ENCODE assay signal across 17 cellular contexts in genomic region chr9:96087669-96088299, GRCh38.
A peak's percentile ranks its signal among the peaks of the same experiment; 100 is the strongest.
DNase-seq lines count a peak whose midpoint lies in the region; ATAC-seq, FAIRE-seq and TF ChIP-seq lines count a peak whose summit lies in the region.
"Had no signal": no experiment of that assay in that cellular context is flagged by ENCODE, and none has a peak within 500 bp of the region (broad histone marks: within the 10 kb centered on the region; RNA-seq: fewer than 3 reads in every experiment).

No MANE protein-coding gene starts in this region.

- FAIRE-seq in kidney (lab: Jason Lieb, UNC): no peak
- FAIRE-seq: GM18507 had no signal

- H3K36me3 ChIP-seq in H7 (replicated peaks; ENCODE audit: control insufficient read depth, insufficient read depth, low read length) (no peaks in the 10 kb centered on the region), endodermal cell (ENCODE audit: control insufficient read depth, insufficient read depth, low read length) (no peaks in the 10 kb centered on the region), neural progenitor cell (no peaks in the 10 kb centered on the region), kidney (ENCODE audit: control insufficient read depth in 1 of 2, insufficient read depth in 2 of 2, low read length in 2 of 2) (no peaks in the 10 kb centered on the region)
- H3K36me3 ChIP-seq: left ventricle myocardium inferior, Peyer's patch, uterus had no signal

- H3K4me3 Mint-ChIP-seq in endodermal cell (peak overlapping the region; percentile 15), neural progenitor cell (no peak overlapping the region)
- H3K4me3 Mint-ChIP-seq in naive thymus-derived CD8-positive, alpha-beta T cell: no peak overlapping the region
- H3K4me3 Mint-ChIP-seq: activated naive CD8-positive, alpha-beta T cell treated with anti-CD3 and anti-CD28 coated beads, Interleukin-2, amount 50 U/mL, for 24 hours had no signal

- no peak for TF ChIP-seq CTCF in endodermal cell (conservative IDR thresholded peaks at IDR 0.05)
- no peak for TF ChIP-seq CTCF in neural progenitor cell (IDR thresholded peaks at IDR 0.05)
- TF ChIP-seq CTCF in kidney (IDR thresholded peaks at IDR 0.05; ENCODE audit: borderline replicate concordance, extremely low read depth, insufficient read depth): no peak

- intact Hi-C loops in kidney (cut with DNase I): no loop called here

- H3K9ac ChIP-seq in endodermal cell (ENCODE audit: extremely low read depth, low read length, poor library complexity, severe bottlenecking) (no peak overlapping the region), neural progenitor cell (no peak overlapping the region), kidney (ENCODE audit: low read length in 2 of 2) (no peak overlapping the region)

- H3F3A ChIP-seq in neural progenitor cell (ENCODE audit: low read depth): peaks cover 5% of the 10 kb centered on the region

- no peaks in the 10 kb centered on the region; the same call in 1 of the 2 replicates for H3K27me3 ChIP-seq in H7 (ENCODE audit: control insufficient read depth, insufficient read depth, low read length)
- no peaks in the 10 kb centered on the region for H3K27me3 ChIP-seq in endodermal cell (ENCODE audit: control insufficient read depth, insufficient read depth, low read length, poor library complexity, severe bottlenecking)
- H3K27me3 ChIP-seq in neural progenitor cell: peaks cover 6% of the 10 kb centered on the region
- H3K27me3 ChIP-seq: Peyer's patch, uterus had no signal

- peak overlapping the region; percentile 42 for H3K4me2 ChIP-seq in neural progenitor cell

- no peaks in the 10 kb centered on the region for H4K20me1 ChIP-seq in neural progenitor cell (ENCODE audit: low read depth)

- H3K4me1 Mint-ChIP-seq in endodermal cell (peaks cover 21% of the 10 kb centered on the region), neural progenitor cell (peaks cover 6% of the 10 kb centered on the region)
- peaks cover 0 to 4% (median under 1%) of the 10 kb centered on the region in 4 donors for H3K4me1 Mint-ChIP-seq in naive thymus-derived CD8-positive, alpha-beta T cell
- H3K4me1 Mint-ChIP-seq: activated naive CD8-positive, alpha-beta T cell treated with anti-CD3 and anti-CD28 coated beads, Interleukin-2, amount 50 U/mL, for 24 hours had no signal

- no peaks in the 10 kb centered on the region for H3K79me2 ChIP-seq in neural progenitor cell (ENCODE audit: low read depth)

- H3K9me3 ChIP-seq in endodermal cell (ENCODE audit: control insufficient read depth, low read length) (peaks cover 7% of the 10 kb centered on the region), neural progenitor cell (ENCODE audit: low read depth) (no peaks in the 10 kb centered on the region), kidney (ENCODE audit: control insufficient read depth in 1 of 2, low read length in 2 of 2) (no peaks in the 10 kb centered on the region)
- H3K9me3 ChIP-seq: Peyer's patch, uterus had no signal

- H3K27me3 Mint-ChIP-seq in endodermal cell (ENCODE audit: insufficient read depth): no peaks in the 10 kb centered on the region
- peaks cover 9% of the 10 kb centered on the region for H3K27me3 Mint-ChIP-seq in neural progenitor cell (ENCODE audit: insufficient read depth, low read depth)
- H3K27me3 Mint-ChIP-seq in naive thymus-derived CD8-positive, alpha-beta T cell: peaks cover 6 to 25% (median 13%) of the 10 kb centered on the region in 5 donors

- peak overlapping the region; percentile 75 for H3K27ac ChIP-seq in endodermal cell (ENCODE audit: low read depth, low read length)
- no peak overlapping the region for H3K27ac ChIP-seq in neural progenitor cell
- no peak overlapping the region for H3K27ac ChIP-seq in kidney (ENCODE audit: low read depth in 2 of 2, low read length in 2 of 2)
- H3K27ac ChIP-seq: left ventricle myocardium inferior, Peyer's patch, uterus had no signal

- H3K4me3 ChIP-seq in H7 (ENCODE audit: insufficient read depth, low read depth, low read length): no peak overlapping the region
- H3K4me3 ChIP-seq in endodermal cell (ENCODE audit: low read length): peak overlapping the region; percentile 7
- H3K4me3 ChIP-seq in neural progenitor cell: no peak overlapping the region
- H3K4me3 ChIP-seq in kidney (ENCODE audit: low read length in 2 of 2): no peak overlapping the region
- H3K4me3 ChIP-seq: left ventricle myocardium inferior, Peyer's patch, uterus had no signal

- H3K9me3 Mint-ChIP-seq in endodermal cell (peaks cover 13% of the 10 kb centered on the region), neural progenitor cell (peaks cover 3% of the 10 kb centered on the region)
- peaks cover 0 to 3% (median 0%) of the 10 kb centered on the region in 9 donors for H3K9me3 Mint-ChIP-seq in naive thymus-derived CD8-positive, alpha-beta T cell

- peak; percentile 82 for DNase-seq in H7
- DNase-seq in NCI-H1417 treated with DMSO at 0.1 percent for 48 hours (lab: John Stamatoyannopoulos, UW): peak; percentile 69
- DNase-seq in endodermal cell: peak; percentile 89
- DNase-seq in neural progenitor cell (ENCODE audit: low spot score): peak; percentile 52
- no peak for DNase-seq in naive thymus-derived CD8-positive, alpha-beta T cell
- no peak for DNase-seq in NCI-H2107 treated with DMSO at 0.1 percent for 48 hours (lab: John Stamatoyannopoulos, UW; ENCODE audit: unreplicated experiment)
- DNase-seq in kidney: no peak
- DNase-seq: activated naive CD8-positive, alpha-beta T cell treated with anti-CD3 and anti-CD28 coated beads, Interleukin-2, amount 50 U/mL, for 24 hours; caudate nucleus; GF-D8; KG1; left ventricle myocardium inferior; NCI-H1930; Peyer's patch; stimulated activated naive CD4-positive, alpha-beta T cell; uterus had no signal

- H3K27ac Mint-ChIP-seq in endodermal cell (peak overlapping the region; percentile 22), neural progenitor cell (no peak overlapping the region)
- peak overlapping the region in 1 of 10 donors; percentile 1 for H3K27ac Mint-ChIP-seq in naive thymus-derived CD8-positive, alpha-beta T cell
- H3K27ac Mint-ChIP-seq: activated naive CD8-positive, alpha-beta T cell treated with anti-CD3 and anti-CD28 coated beads, Interleukin-2, amount 50 U/mL, for 24 hours had no signal

- ATAC-seq in naive thymus-derived CD8-positive, alpha-beta T cell: no peak
- ATAC-seq: activated naive CD8-positive, alpha-beta T cell treated with anti-CD3 and anti-CD28 coated beads, Interleukin-2, amount 50 U/mL, for 24 hours had no signal

- POLR2A ChIA-PET in naive thymus-derived CD8-positive, alpha-beta T cell (lab: Charles Lee): no interaction called here

- H3K36me3 Mint-ChIP-seq in endodermal cell (ENCODE audit: low read depth): no peaks in the 10 kb centered on the region
- H3K36me3 Mint-ChIP-seq in neural progenitor cell: no peaks in the 10 kb centered on the region
- no peaks in the 10 kb centered on the region for H3K36me3 Mint-ChIP-seq in naive thymus-derived CD8-positive, alpha-beta T cell

- H3K4me1 ChIP-seq in endodermal cell (ENCODE audit: control insufficient read depth, insufficient read depth, low read length) (peaks cover 15% of the 10 kb centered on the region), neural progenitor cell (peaks cover 11% of the 10 kb centered on the region), kidney (ENCODE audit: control insufficient read depth in 1 of 2, insufficient read depth in 1 of 2, low read depth in 1 of 2, low read length in 2 of 2) (no peaks in the 10 kb centered on the region)
- H3K4me1 ChIP-seq: left ventricle myocardium inferior, Peyer's patch, uterus had no signal

- peak overlapping the region; percentile 34 for H2AFZ ChIP-seq in neural progenitor cell (replicated peaks)

- 18 to 36% methylated on average over 5 to 10 of the region's 10 CpGs for WGBS in endodermal cell (ENCODE audit: insufficient coverage in 1 of 2, insufficient read length in 1 of 2), 2 experiments

Comparison
In these comparisons a context has a peak if more than half of its experiments do, and no peak if none do; other contexts are left out.
1. DNase-seq: peak in H7 (single experiment), NCI-H1417 treated with DMSO at 0.1 percent for 48 hours (single experiment), endodermal cell (single experiment) and neural progenitor cell (single experiment); none in naive thymus-derived CD8-positive, alpha-beta T cell (0 of 10), NCI-H2107 treated with DMSO at 0.1 percent for 48 hours (single experiment) and kidney (single experiment).